In the genomic region with DNA sequence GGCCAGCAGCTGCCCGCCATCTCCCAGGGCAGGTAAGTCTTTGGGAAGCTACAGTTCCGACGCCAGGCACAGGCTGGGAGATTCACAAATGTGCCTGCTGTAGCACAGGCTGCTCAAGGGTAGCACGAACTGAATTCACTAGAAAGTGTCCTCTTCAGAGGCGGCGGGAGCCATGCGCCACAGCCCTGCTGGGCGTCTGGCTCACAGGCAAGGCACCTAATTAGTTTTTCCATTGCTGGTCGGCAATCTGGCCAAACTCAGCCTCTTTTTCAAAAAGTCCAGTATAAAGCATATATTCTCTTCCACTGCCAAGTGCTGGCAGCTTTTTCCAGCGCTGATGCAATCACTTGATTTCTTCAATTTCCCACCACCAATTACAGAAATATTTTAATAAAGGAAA, we compare ENCODE assay signal across 1 cellular context.
TF ChIP-seq lines count a peak whose summit lies in the region.

No MANE protein-coding gene starts in this region.

TF ChIP-seq in WTC11, 78 proteins besides CTCF, POLR2A, EP300 and RAD21 (continued from another document):
- TF ChIP-seq PRRX2 (CRISPR knock-in tag; IDR thresholded peaks at IDR 0.05) (no peak), ZBTB21 (CRISPR knock-in tag; IDR thresholded peaks at IDR 0.05; ENCODE audit: borderline replicate concordance) (no peak), ZNF671 (CRISPR knock-in tag; IDR thresholded peaks at IDR 0.05) (no peak), NFE2L1 (CRISPR knock-in tag; IDR thresholded peaks at IDR 0.05) (no peak)
- TF ChIP-seq, protein P1, sequence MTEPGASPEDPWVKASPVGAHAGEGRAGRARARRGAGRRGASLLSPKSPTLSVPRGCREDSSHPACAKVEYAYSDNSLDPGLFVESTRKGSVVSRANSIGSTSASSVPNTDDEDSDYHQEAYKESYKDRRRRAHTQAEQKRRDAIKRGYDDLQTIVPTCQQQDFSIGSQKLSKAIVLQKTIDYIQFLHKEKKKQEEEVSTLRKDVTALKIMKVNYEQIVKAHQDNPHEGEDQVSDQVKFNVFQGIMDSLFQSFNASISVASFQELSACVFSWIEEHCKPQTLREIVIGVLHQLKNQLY (CRISPR knock-in tag; IDR thresholded peaks at IDR 0.05): no peak
- TF ChIP-seq, protein P2, sequence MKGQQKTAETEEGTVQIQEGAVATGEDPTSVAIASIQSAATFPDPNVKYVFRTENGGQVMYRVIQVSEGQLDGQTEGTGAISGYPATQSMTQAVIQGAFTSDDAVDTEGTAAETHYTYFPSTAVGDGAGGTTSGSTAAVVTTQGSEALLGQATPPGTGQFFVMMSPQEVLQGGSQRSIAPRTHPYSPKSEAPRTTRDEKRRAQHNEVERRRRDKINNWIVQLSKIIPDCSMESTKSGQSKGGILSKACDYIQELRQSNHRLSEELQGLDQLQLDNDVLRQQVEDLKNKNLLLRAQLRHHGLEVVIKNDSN (CRISPR knock-in tag; IDR thresholded peaks at IDR 0.05): no peak
TF ChIP-seq in WTC11: peak in this region for 0.
